ENCODE assay signal across 8 cellular contexts in the genomic region with DNA sequence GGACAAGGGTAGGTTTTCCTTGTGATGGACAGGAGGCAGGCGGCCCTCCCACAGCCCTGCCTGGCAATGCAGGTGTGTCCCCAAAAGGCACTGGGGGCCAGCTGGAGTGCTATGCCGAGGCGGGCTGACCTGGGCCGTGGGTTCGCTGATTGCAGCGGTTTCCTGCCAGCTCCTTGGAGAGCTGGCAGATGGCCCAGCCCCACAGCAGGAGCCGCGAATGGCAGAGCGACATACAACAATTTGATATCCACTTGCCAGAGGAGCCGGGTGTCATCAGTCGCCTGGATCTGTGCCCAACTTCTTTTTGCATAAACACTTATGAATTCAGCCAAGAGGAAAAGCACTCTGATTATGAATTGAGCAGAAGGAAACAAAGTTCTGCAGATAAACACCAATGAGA.
A peak's percentile ranks its signal among the peaks of the same experiment; 100 is the strongest.
DNase-seq lines count a peak whose midpoint lies in the region; FAIRE-seq and TF ChIP-seq lines count a peak whose summit lies in the region.
"Not testable (repeated sequence)": the region's sequence is repeated elsewhere in the genome, so short reads cannot be mapped to it uniquely, and the experiment has no call there.

No MANE protein-coding gene starts in this region.

- TF ChIP-seq POLR2A in endothelial cell of umbilical vein (IDR thresholded peaks at IDR 0.05; ENCODE audit: low read depth, low read length); testis (IDR thresholded peaks at IDR 0.05): not testable (repeated sequence)

- H3K36me3 ChIP-seq in SJCRH30; endothelial cell of umbilical vein (ENCODE audit: control insufficient read depth in 2 of 2, extremely low read depth in 1 of 2, insufficient read depth in 2 of 2, low read length in 2 of 2); testis (ENCODE audit: low read depth, missing control alignments): not testable (repeated sequence)

- not testable (repeated sequence) for H3K79me2 ChIP-seq in endothelial cell of umbilical vein (ENCODE audit: control insufficient read depth, insufficient read depth, low read length)

- WGBS in testis, 2 donors = 22 to 27% methylated on average over 8 to 11 of the region's 11 CpGs

- H3K4me3 ChIP-seq in SJCRH30; endothelial cell of umbilical vein (replicated peaks in 1 of 3; ENCODE audit: insufficient read depth in 1 of 3, low read depth in 1 of 3, low read length in 3 of 3); testis: not testable (repeated sequence)

- not testable (repeated sequence) for H3K4me2 ChIP-seq in endothelial cell of umbilical vein (ENCODE audit: insufficient read depth, low read length)

- DNase-seq in DMS 273 (lab: John Stamatoyannopoulos, UW; ENCODE audit: unreplicated experiment) (peak; percentile 82), LHCN-M2 (ENCODE audit: low read depth) (peak; percentile 23), NCI-H187 (lab: John Stamatoyannopoulos, UW) (peak; percentile 40 to 74), NCI-H446 (lab: John Stamatoyannopoulos, UW) (peak; percentile 30 to 81), SJCRH30 (peak; percentile 48 to 61), endothelial cell of umbilical vein (ENCODE audit: low read depth, low spot score) (peak; percentile 5), left kidney (ENCODE audit: low read depth, low spot score) (peak; percentile 25), testis (peak; percentile 36)

- not testable (repeated sequence) for H3K9me3 ChIP-seq in SJCRH30 (replicated peaks); endothelial cell of umbilical vein (replicated peaks; ENCODE audit: control insufficient read depth, insufficient read depth, low read length); testis

- H3K27me3 ChIP-seq in SJCRH30; endothelial cell of umbilical vein (ENCODE audit: control insufficient read depth in 2 of 2, insufficient read depth in 2 of 2, low read length in 2 of 2); testis: not testable (repeated sequence)

- H3K4me1 ChIP-seq in SJCRH30; endothelial cell of umbilical vein (ENCODE audit: control insufficient read depth, extremely low read depth, insufficient read depth, low read length); testis: not testable (repeated sequence)

- intact Hi-C loops in endothelial cell of umbilical vein (cut with micrococcal nuclease); testis (cut with DNase I; ENCODE audit: low total_unique reads): not testable (repeated sequence)

- CTCF ChIA-PET in endothelial cell of umbilical vein (lab: Charles Lee) = not testable (repeated sequence)

- dilution Hi-C loops in endothelial cell of umbilical vein (cut with MboI; ENCODE audit: extremely low pct_ligation_motif_present, low sequenced_read_pairs) = not testable (repeated sequence)

- not testable (repeated sequence) for H3K9ac ChIP-seq in endothelial cell of umbilical vein (replicated peaks; ENCODE audit: extremely low read depth, insufficient read depth, low read length)

- BruUV-seq in endothelial cell of umbilical vein (replicated peaks; lab: Mats Ljungman, UMichigan) = not testable (repeated sequence)

- POLR2A ChIA-PET in endothelial cell of umbilical vein (lab: Charles Lee) = not testable (repeated sequence)

- H4K20me1 ChIP-seq in endothelial cell of umbilical vein (replicated peaks; ENCODE audit: control insufficient read depth, extremely low read depth, insufficient read depth, low read length) = not testable (repeated sequence)

- TF ChIP-seq CTCF in endothelial cell of umbilical vein (IDR thresholded peaks at IDR 0.05; ENCODE audit: extremely low read depth in 1 of 2, insufficient read depth in 1 of 2, low read depth in 1 of 2, low read length in 2 of 2); testis (IDR thresholded peaks at IDR 0.05): not testable (repeated sequence)

- FAIRE-seq in endothelial cell of umbilical vein (lab: Jason Lieb, UNC) = not testable (repeated sequence)

- not testable (repeated sequence) for H2AFZ ChIP-seq in endothelial cell of umbilical vein (ENCODE audit: low read depth, low read length)

- not testable (repeated sequence) for H3K27ac ChIP-seq in SJCRH30; endothelial cell of umbilical vein (ENCODE audit: insufficient read depth, low read depth, low read length); testis

- H3K9me1 ChIP-seq in endothelial cell of umbilical vein (replicated peaks; ENCODE audit: control insufficient read depth, extremely low read depth, insufficient read depth, low read length) = not testable (repeated sequence)

Comparison
In these comparisons a context has a peak if more than half of its experiments do, and no peak if none do; other contexts are left out.
1. DNase-seq: peak in every context shown above with its lines; median percentile 82 in DMS 273; 57 in NCI-H187; 56 in NCI-H446; 54 in SJCRH30; 36 in testis; 25 in left kidney; 23 in LHCN-M2; 5 in endothelial cell of umbilical vein.